In the genomic region with DNA sequence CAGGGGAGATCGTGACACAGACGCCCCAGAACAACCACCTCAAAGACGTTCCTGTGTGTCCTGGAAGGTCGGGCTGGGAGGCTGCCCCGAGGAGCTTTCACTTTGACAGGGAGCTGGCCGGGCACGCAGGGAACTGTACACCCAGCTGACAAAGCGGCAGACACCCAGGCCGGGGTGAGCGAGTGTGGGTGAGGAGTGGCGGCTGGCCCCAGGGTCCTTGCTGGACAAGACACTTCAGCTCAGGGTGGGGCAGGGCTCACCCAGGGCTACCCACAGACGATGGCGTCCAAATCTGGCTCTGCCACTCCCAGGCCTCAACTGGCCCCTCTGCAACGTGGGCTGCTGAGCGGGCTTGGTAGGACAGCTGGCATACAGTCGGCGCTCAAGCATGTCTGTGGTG, we compare ENCODE assay signal across 1 cellular context.
TF ChIP-seq lines count a peak whose summit lies in the region.

No MANE protein-coding gene starts in this region.

TF ChIP-seq in K562, 482 proteins besides CTCF, POLR2A, EP300 and RAD21:
- TF ChIP-seq PHB2 (IDR thresholded peaks at IDR 0.05; ENCODE audit: low read depth) (no peak), ZKSCAN8 (CRISPR knock-in tag; IDR thresholded peaks at IDR 0.05) (0 out of 2 replicates have a peak, but pooled peaks have one; percentile 45), TRIM28 (IDR thresholded peaks at IDR 0.05) (no peak), TAF9B (IDR thresholded peaks at IDR 0.05; ENCODE audit: partially characterized antibody) (no peak), FOXA3 (CRISPR knock-in tag; conservative IDR thresholded peaks at IDR 0.05 in 1 of 2, IDR thresholded peaks at IDR 0.05 in 1 of 2) (no peak), MED1 (CRISPR knock-in tag; IDR thresholded peaks at IDR 0.05; ENCODE audit: borderline replicate concordance) (no peak), CBX2 (IDR thresholded peaks at IDR 0.05; ENCODE audit: insufficient read depth, low read length, poor library complexity, severe bottlenecking) (no peak), MEIS2 (IDR thresholded peaks at IDR 0.05; ENCODE audit: partially characterized antibody) (no peak), TEAD1 (CRISPR knock-in tag; IDR thresholded peaks at IDR 0.05) (no peak), KDM4B (IDR thresholded peaks at IDR 0.05; ENCODE audit: borderline replicate concordance in 2 of 2, low read depth in 1 of 2) (no peak), POLR2G (IDR thresholded peaks at IDR 0.05; ENCODE audit: low read depth, low read length) (0 out of 2 replicates have a peak, but pooled peaks have one; percentile 6), CHCHD3 (CRISPR knock-in tag; IDR thresholded peaks at IDR 0.05) (no peak), SREBF1 (IDR thresholded peaks at IDR 0.05; ENCODE audit: borderline replicate concordance, low read depth, low read length) (no peak), ZNF589 (CRISPR knock-in tag; IDR thresholded peaks at IDR 0.05; ENCODE audit: low read depth) (no peak), DNMT1 (IDR thresholded peaks at IDR 0.05) (no peak), NFE2L1 (tag; IDR thresholded peaks at IDR 0.05; ENCODE audit: borderline replicate concordance, low read depth) (no peak)
- TF ChIP-seq, protein P1, sequence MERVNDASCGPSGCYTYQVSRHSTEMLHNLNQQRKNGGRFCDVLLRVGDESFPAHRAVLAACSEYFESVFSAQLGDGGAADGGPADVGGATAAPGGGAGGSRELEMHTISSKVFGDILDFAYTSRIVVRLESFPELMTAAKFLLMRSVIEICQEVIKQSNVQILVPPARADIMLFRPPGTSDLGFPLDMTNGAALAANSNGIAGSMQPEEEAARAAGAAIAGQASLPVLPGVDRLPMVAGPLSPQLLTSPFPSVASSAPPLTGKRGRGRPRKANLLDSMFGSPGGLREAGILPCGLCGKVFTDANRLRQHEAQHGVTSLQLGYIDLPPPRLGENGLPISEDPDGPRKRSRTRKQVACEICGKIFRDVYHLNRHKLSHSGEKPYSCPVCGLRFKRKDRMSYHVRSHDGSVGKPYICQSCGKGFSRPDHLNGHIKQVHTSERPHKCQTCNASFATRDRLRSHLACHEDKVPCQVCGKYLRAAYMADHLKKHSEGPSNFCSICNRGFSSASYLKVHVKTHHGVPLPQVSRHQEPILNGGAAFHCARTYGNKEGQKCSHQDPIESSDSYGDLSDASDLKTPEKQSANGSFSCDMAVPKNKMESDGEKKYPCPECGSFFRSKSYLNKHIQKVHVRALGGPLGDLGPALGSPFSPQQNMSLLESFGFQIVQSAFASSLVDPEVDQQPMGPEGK (CRISPR knock-in tag; IDR thresholded peaks at IDR 0.05; ENCODE audit: borderline replicate concordance): no peak
TF ChIP-seq in K562: peak in this region for 2.
